ENCODE assay signal across 13 cellular contexts in genomic region chr12:49920241-49920914, GRCh38. TPM values are rescaled to one million over a fixed set of nuclear protein-coding genes. Genes with fewer than 3 reads are reported as not detected.
A peak's percentile ranks its signal among the peaks of the same experiment; 100 is the strongest.
DNase-seq lines count a peak whose midpoint lies in the region; ATAC-seq, FAIRE-seq and TF ChIP-seq lines count a peak whose summit lies in the region.
"Had no signal": no experiment of that assay in that cellular context is flagged by ENCODE, and none has a peak within 500 bp of the region (broad histone marks: within the 10 kb centered on the region; RNA-seq: fewer than 3 reads in every experiment).

No MANE protein-coding gene starts in this region.

- 78% methylated on average over 12 of the region's 12 CpGs for WGBS in SK-N-SH (ENCODE audit: low lambda C conversion rate)

- intact Hi-C loops in CD4-positive, alpha-beta T cell (cut with DNase I, micrococcal nuclease): no loop called here

- no peaks in the 10 kb centered on the region for H3K79me2 ChIP-seq in SK-N-SH (ENCODE audit: insufficient read depth)
- H3K79me2 ChIP-seq in fibroblast of lung (ENCODE audit: control insufficient read depth, insufficient read depth, low read length): no peaks in the 10 kb centered on the region

- no peak for TF ChIP-seq RAD21 in SK-N-SH (IDR thresholded peaks at IDR 0.05; ENCODE audit: low read length)

- H3K4me2 ChIP-seq in SK-N-SH: peak overlapping the region; percentile 30; the same call in 1 of the 2 replicates
- H3K4me2 ChIP-seq in fibroblast of lung (ENCODE audit: extremely low read depth, insufficient read depth, low read length): peak overlapping the region; percentile 3
- H3K4me2 ChIP-seq: KMS-11 had no signal

- ATAC-seq in SK-N-SH treated with all-trans-retinoic acid at 6 μM for 48 hours: no peak
- ATAC-seq in CD4-positive, alpha-beta T cell (ENCODE audit: poor library complexity): no peak

- no peaks in the 10 kb centered on the region for H3K9me2 ChIP-seq in SK-N-SH

- H3K27ac ChIP-seq in SK-N-SH (ENCODE audit: low read depth in 2 of 2, low read length in 1 of 2) (no peak overlapping the region), fibroblast of lung (ENCODE audit: insufficient read depth, low read length) (no peak overlapping the region)
- no peak overlapping the region for H3K27ac ChIP-seq in CD4-positive, alpha-beta T cell (ENCODE audit: low read depth, low read length)
- H3K27ac ChIP-seq: 22Rv1, KMS-11 had no signal

- CTCF ChIA-PET in SK-N-SH (lab: Yijun Ruan, JAX): interaction anchor here (0.7 to 1.2 kb wide), 3 partner anchors 13 to 25 kb away, joined by 3 to 4 read pairs (median 3); no protein-coding TSS in a partner anchor
- CTCF ChIA-PET in CD4-positive, alpha-beta T cell (lab: Charles Lee): interaction anchor here (0.9 kb wide), 1 partner anchor 25 kb away, joined by 3 read pairs; no protein-coding TSS in a partner anchor

- H3F3A ChIP-seq in SK-N-SH (replicated peaks; ENCODE audit: insufficient read depth): no peaks in the 10 kb centered on the region

- H3K4me3 ChIP-seq in SK-N-SH (ENCODE audit: low read depth in 2 of 2, low read length in 1 of 2) (no peak overlapping the region), fibroblast of lung (replicated peaks in 1 of 4; ENCODE audit: control extremely low read depth in 1 of 4, insufficient read depth in 1 of 4, low read depth in 3 of 4, low read length in 4 of 4) (no peak overlapping the region)
- H3K4me3 ChIP-seq: HAP-1 had no signal

- H3K4me1 Mint-ChIP-seq in CD4-positive, alpha-beta T cell (ENCODE audit: low read depth): no peaks in the 10 kb centered on the region

- no peaks in the 10 kb centered on the region for H3K9me3 ChIP-seq in SK-N-SH
- H3K9me3 ChIP-seq in fibroblast of lung (ENCODE audit: control insufficient read depth, insufficient read depth, low read depth, low read length): no peaks in the 10 kb centered on the region
- no peaks in the 10 kb centered on the region for H3K9me3 ChIP-seq in CD4-positive, alpha-beta T cell (ENCODE audit: control insufficient read depth, low read length)
- H3K9me3 ChIP-seq: HAP-1 had no signal

- DNase-seq in SK-N-SH (no peak), fibroblast of lung (ENCODE audit: low read depth in 2 of 2) (peak in 1 of 2 donors; percentile 49), pulmonary artery endothelial cell (ENCODE audit: low read depth, low spot score) (peak; percentile 62), D721Med (ENCODE audit: insufficient read length, low spot score) (no peak)
- no peak for DNase-seq in CD4-positive, alpha-beta T cell
- DNase-seq: amygdala, NCI-H2171, OCI-M1 had no signal

- H3K9ac ChIP-seq in SK-N-SH (no peak overlapping the region), fibroblast of lung (ENCODE audit: insufficient read depth, low read length) (no peak overlapping the region)
- H3K9ac ChIP-seq: KMS-11 had no signal

- TF ChIP-seq EP300 in SK-N-SH (IDR thresholded peaks at IDR 0.05; ENCODE audit: borderline replicate concordance in 1 of 2, low read depth in 1 of 2, low read length in 1 of 2): no peak

- H3K27ac Mint-ChIP-seq in CD4-positive, alpha-beta T cell: no peak overlapping the region
- H3K27ac Mint-ChIP-seq: T-helper 2 cell treated with Interferon-gamma antibody and Interleukin-4, amounts not matched to agents 5 μg/mL and 100 μg/mL, for 36 hours had no signal

- H3K36me3 ChIP-seq in SK-N-SH (replicated peaks in 1 of 2; ENCODE audit: control insufficient read depth in 1 of 2, insufficient read depth in 2 of 2, low read length in 1 of 2): no peaks in the 10 kb centered on the region
- no peaks in the 10 kb centered on the region for H3K36me3 ChIP-seq in fibroblast of lung (ENCODE audit: control insufficient read depth, insufficient read depth, low read length)
- H3K36me3 ChIP-seq: HAP-1 had no signal

- H3K4me1 ChIP-seq in SK-N-SH (ENCODE audit: control insufficient read depth in 1 of 2, insufficient read depth in 2 of 2, low read depth in 1 of 2, low read length in 1 of 2) (peaks cover 0 to 4% of the 10 kb centered on the region in 2 experiments; a peak in 1 of 4 replicates), fibroblast of lung (ENCODE audit: control insufficient read depth, extremely low read depth, insufficient read depth, low read length) (no peaks in the 10 kb centered on the region)
- H3K4me1 ChIP-seq: HAP-1 had no signal

- POLR2A ChIA-PET in SK-N-SH (lab: Yijun Ruan, JAX): no interaction called here
- POLR2A ChIA-PET in CD4-positive, alpha-beta T cell (lab: Charles Lee): no interaction called here

- peaks cover 4% of the 10 kb centered on the region for H3K27me3 Mint-ChIP-seq in CD4-positive, alpha-beta T cell

- H3K4me3 Mint-ChIP-seq in CD4-positive, alpha-beta T cell: no peak overlapping the region
- H3K4me3 Mint-ChIP-seq: T-helper 2 cell treated with Interferon-gamma antibody and Interleukin-4, amounts not matched to agents 5 μg/mL and 100 μg/mL, for 36 hours had no signal

- FAIRE-seq in D721Med (lab: Jason Lieb, UNC): no peak

- peak overlapping the region; percentile 56; the same call in 1 of the 2 replicates for H2AFZ ChIP-seq in SK-N-SH (ENCODE audit: low read depth)
- no peak overlapping the region for H2AFZ ChIP-seq in fibroblast of lung (ENCODE audit: low read length)

- TF ChIP-seq CTCF in SK-N-SH (IDR thresholded peaks at IDR 0.05) (no peak), fibroblast of lung (conservative IDR thresholded peaks at IDR 0.05 in 1 of 2, IDR thresholded peaks at IDR 0.05 in 1 of 2; ENCODE audit: low read depth in 1 of 2, low read length in 2 of 2) (no peak), D721Med (IDR thresholded peaks at IDR 0.05; ENCODE audit: insufficient read depth, missing control alignments) (no peak)
- no peak for TF ChIP-seq CTCF in CD4-positive, alpha-beta T cell (IDR thresholded peaks at IDR 0.05)

- no peaks in the 10 kb centered on the region for H3K9me3 Mint-ChIP-seq in CD4-positive, alpha-beta T cell
- H3K9me3 Mint-ChIP-seq: T-helper 2 cell treated with Interferon-gamma antibody and Interleukin-4, amounts not matched to agents 5 μg/mL and 100 μg/mL, for 36 hours had no signal

- H4K20me1 ChIP-seq in SK-N-SH (ENCODE audit: insufficient read depth): no peaks in the 10 kb centered on the region
- H4K20me1 ChIP-seq in fibroblast of lung (ENCODE audit: control insufficient read depth, extremely low read depth, insufficient read depth, low read length): no peaks in the 10 kb centered on the region

- no peaks in the 10 kb centered on the region for H3K36me3 Mint-ChIP-seq in CD4-positive, alpha-beta T cell (ENCODE audit: low read depth)

- no peaks in the 10 kb centered on the region for H3K27me3 ChIP-seq in SK-N-SH (ENCODE audit: insufficient read depth)
- H3K27me3 ChIP-seq in fibroblast of lung (ENCODE audit: control insufficient read depth, insufficient read depth, low read length): no peaks in the 10 kb centered on the region
- H3K27me3 ChIP-seq in CD4-positive, alpha-beta T cell (ENCODE audit: control insufficient read depth, insufficient read depth, low read length): no peaks in the 10 kb centered on the region

TF ChIP-seq in SK-N-SH, 30 proteins besides CTCF, POLR2A, EP300 and RAD21:
- TF ChIP-seq RCOR1 (IDR thresholded peaks at IDR 0.05; ENCODE audit: low read length): no peak
- no peak for TF ChIP-seq JUND (IDR thresholded peaks at IDR 0.05)

RNA-seq across cellular contexts. Expression of gene FAIM2, which starts 16.7 kb away (rescaled TPM):
- polyA plus RNA-seq in SK-N-SH (2012; rRNA removed) (6.3 and 11.3 TPM in 2 replicates), fibroblast of lung (1.00 and 7.3 TPM in 2 replicates)
- polyA plus RNA-seq in SK-N-SH (2012; cell fraction: cytosol; rRNA removed): 4.6 and 6.9 TPM in 2 replicates
- polyA plus RNA-seq in SK-N-SH (2012; cell fraction: nucleus; rRNA removed): 3.7 and 4.8 TPM in 2 replicates
- total RNA-seq in fibroblast of lung (0.50 and 3.6 TPM in 2 replicates), pulmonary artery endothelial cell (not detected in 2 replicates)
- 1.2 and 7.3 TPM in 2 replicates for polyA plus RNA-seq in fibroblast of lung (2012)
- polyA minus RNA-seq in fibroblast of lung (ENCODE audit: low replicate concordance): 0.67 and 28.2 TPM in 2 replicates
- not detected for total RNA-seq in CD4-positive, alpha-beta T cell

RNA-seq across cellular contexts. Expression of gene AQP2, which starts 30.2 kb away (rescaled TPM):
- polyA plus RNA-seq in SK-N-SH (2012; rRNA removed): not detected in 2 replicates
- not detected in 2 replicates for polyA plus RNA-seq in SK-N-SH (2012; cell fraction: cytosol; rRNA removed)
- polyA plus RNA-seq in SK-N-SH (2012; cell fraction: nucleus; rRNA removed): not detected in 2 replicates
- not detected in 2 replicates for total RNA-seq in fibroblast of lung
- not detected in 2 replicates for polyA plus RNA-seq in fibroblast of lung
- not detected in 2 replicates for polyA plus RNA-seq in fibroblast of lung (2012)
- polyA minus RNA-seq in fibroblast of lung (ENCODE audit: low replicate concordance): not detected in 2 replicates
- not detected in 2 replicates for total RNA-seq in pulmonary artery endothelial cell
- total RNA-seq in CD4-positive, alpha-beta T cell: not detected

RNA-seq across cellular contexts. Expression of gene AQP5, which starts 41.3 kb away (rescaled TPM):
- polyA plus RNA-seq in SK-N-SH (2012; rRNA removed): 0.08 and 0.10 TPM in 2 replicates
- polyA plus RNA-seq in SK-N-SH (2012; cell fraction: cytosol; rRNA removed): not detected in 2 replicates
- 0.06 TPM in 1 of 2 replicates, not detected in the other for polyA plus RNA-seq in SK-N-SH (2012; cell fraction: nucleus; rRNA removed)
- under 0.01 TPM in 1 of 2 replicates, not detected in the other for total RNA-seq in fibroblast of lung
- polyA plus RNA-seq in fibroblast of lung: not detected in 2 replicates
- not detected in 2 replicates for polyA plus RNA-seq in fibroblast of lung (2012)
- not detected in 2 replicates for polyA minus RNA-seq in fibroblast of lung (ENCODE audit: low replicate concordance)
- 0.07 and 0.60 TPM in 2 replicates for total RNA-seq in pulmonary artery endothelial cell
- not detected for total RNA-seq in CD4-positive, alpha-beta T cell

RNA-seq across cellular contexts. Expression of gene AQP6, which starts 52.4 kb away (rescaled TPM):
- polyA plus RNA-seq in SK-N-SH (2012; rRNA removed) (0.10 and 0.21 TPM in 2 replicates), fibroblast of lung (0.06 TPM in 1 of 2 replicates, not detected in the other)
- 0.04 and 0.09 TPM in 2 replicates for polyA plus RNA-seq in SK-N-SH (2012; cell fraction: cytosol; rRNA removed)
- polyA plus RNA-seq in SK-N-SH (2012; cell fraction: nucleus; rRNA removed): 0.56 and 0.59 TPM in 2 replicates
- total RNA-seq in fibroblast of lung (under 0.01 and 0.17 TPM in 2 replicates), pulmonary artery endothelial cell (0.04 TPM in 1 of 2 replicates, not detected in the other)
- 0.06 TPM in 1 of 2 replicates, not detected in the other for polyA plus RNA-seq in fibroblast of lung (2012)
- polyA minus RNA-seq in fibroblast of lung (ENCODE audit: low replicate concordance): not detected in 2 replicates
- not detected for total RNA-seq in CD4-positive, alpha-beta T cell
